Comparison of ENCODE assay signal across 13 cellular contexts in the genomic region with DNA sequence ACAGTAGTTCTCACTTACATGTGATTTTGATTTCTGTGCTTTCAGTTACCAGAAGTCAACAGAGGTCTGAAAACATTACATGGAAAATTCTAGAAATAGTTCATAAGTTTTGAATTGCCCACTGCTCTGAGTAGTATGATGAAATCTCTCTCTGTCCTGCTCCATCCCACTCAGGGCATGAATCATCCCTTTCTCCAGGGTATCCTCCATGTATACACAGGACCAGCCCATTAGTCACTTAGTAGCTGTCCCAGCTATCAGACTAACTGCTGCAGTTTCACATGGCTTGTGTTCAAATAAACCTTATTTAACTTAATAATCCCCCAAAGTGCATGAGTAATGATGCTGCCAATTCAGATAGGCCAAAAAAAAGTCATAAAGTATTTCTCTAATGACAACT. TPM values are rescaled to one million over a fixed set of nuclear protein-coding genes. Genes with fewer than 3 reads are reported as not detected.
DNase-seq lines count a peak whose midpoint lies in the region; ATAC-seq and TF ChIP-seq lines count a peak whose summit lies in the region.
"Had no signal": no experiment of that assay in that cellular context is flagged by ENCODE, and none has a peak within 500 bp of the region (broad histone marks: within the 10 kb centered on the region; RNA-seq: fewer than 3 reads in every experiment).

No MANE protein-coding gene starts in this region.

- no peak overlapping the region for H3K27ac Mint-ChIP-seq in CD8-positive, alpha-beta T cell
- H3K27ac Mint-ChIP-seq: nephron had no signal

- TF ChIP-seq CTCF in heart left ventricle (IDR thresholded peaks at IDR 0.05) (no peak), astrocyte of the spinal cord (IDR thresholded peaks at IDR 0.05; ENCODE audit: low read depth, low read length) (no peak), hepatocyte (IDR thresholded peaks at IDR 0.05; ENCODE audit: poor library complexity) (no peak)
- TF ChIP-seq CTCF in CD8-positive, alpha-beta T cell (IDR thresholded peaks at IDR 0.05), result no peak

- H3K27me3 Mint-ChIP-seq in CD8-positive, alpha-beta T cell (ENCODE audit: low read depth), result no peaks in the 10 kb centered on the region

- H3K4me1 ChIP-seq in heart left ventricle, result peaks cover 0 to 4% (median 0%) of the 10 kb centered on the region in 12 donors
- H3K4me1 ChIP-seq in hepatocyte (ENCODE audit: insufficient read depth), result no peaks in the 10 kb centered on the region
- no peaks in the 10 kb centered on the region for H3K4me1 ChIP-seq in CD8-positive, alpha-beta T cell (ENCODE audit: insufficient read depth, low read length)

- DNase-seq in heart left ventricle (no peak), cardiac septum (ENCODE audit: low spot score) (no peak), astrocyte of the spinal cord (ENCODE audit: low read depth, low spot score) (peak; percentile 88), hepatocyte (ENCODE audit: low spot score) (peak; percentile 21), NCI-H2196 treated with DMSO at 0.1 percent for 48 hours (lab: John Stamatoyannopoulos, UW; ENCODE audit: unreplicated experiment) (no peak), superior temporal gyrus (ENCODE audit: extremely low spot score) (no peak)
- no peak for DNase-seq in CD8-positive, alpha-beta T cell
- DNase-seq: activated T-cell treated with anti-CD3 and anti-CD28 coated beads, Interleukin-2, amount 50 U/mL, for 4 hours; C1 segment of cervical spinal cord had no signal

- H4K20me1 ChIP-seq in hepatocyte (ENCODE audit: insufficient read depth, poor library complexity, severe bottlenecking), result no peaks in the 10 kb centered on the region

- POLR2A ChIA-PET in CD8-positive, alpha-beta T cell (lab: Charles Lee), result no interaction called here

- intact Hi-C loops in heart left ventricle (cut with DNase I), result no loop called here
- intact Hi-C loops in cardiac septum (cut with DNase I), result no loop called here
- intact Hi-C loops in CD8-positive, alpha-beta T cell (cut with DNase I, micrococcal nuclease), result no loop called here

- H3K9me3 ChIP-seq in heart left ventricle, result no peaks in the 10 kb centered on the region
- H3K9me3 ChIP-seq in hepatocyte (ENCODE audit: low read depth), result no peaks in the 10 kb centered on the region
- no peaks in the 10 kb centered on the region for H3K9me3 ChIP-seq in CD8-positive, alpha-beta T cell (ENCODE audit: low read length)

- H3K4me1 Mint-ChIP-seq in CD8-positive, alpha-beta T cell (ENCODE audit: low read depth), result no peaks in the 10 kb centered on the region

- peaks cover 5% of the 10 kb centered on the region for H3K9me3 Mint-ChIP-seq in CD8-positive, alpha-beta T cell
- H3K9me3 Mint-ChIP-seq: nephron had no signal

- peak; percentile 51 to 100 (median 92) for ATAC-seq in heart left ventricle
- no peak for ATAC-seq in CD8-positive, alpha-beta T cell
- no peak for ATAC-seq in HG02623 (IDR thresholded peaks at IDR 0.05; ENCODE audit: unreplicated experiment)
- ATAC-seq: activated T-cell treated with anti-CD3 and anti-CD28 coated beads, Interleukin-2, amount 50 U/mL, for 4 hours had no signal

- CTCF ChIA-PET in CD8-positive, alpha-beta T cell (lab: Charles Lee), result no interaction called here

- no peak for TF ChIP-seq POLR2A in heart left ventricle (IDR thresholded peaks at IDR 0.05)

- in situ Hi-C loops in astrocyte of the spinal cord (cut with HindIII; ENCODE audit: low sequenced_read_pairs), result no loop called here

- no peaks in the 10 kb centered on the region for H3K79me2 ChIP-seq in hepatocyte

- no peaks in the 10 kb centered on the region for H3K27me3 ChIP-seq in heart left ventricle
- H3K27me3 ChIP-seq in hepatocyte, result no peaks in the 10 kb centered on the region
- no peaks in the 10 kb centered on the region for H3K27me3 ChIP-seq in CD8-positive, alpha-beta T cell (ENCODE audit: insufficient read depth, low read length)

- no peak overlapping the region for H3K4me3 Mint-ChIP-seq in CD8-positive, alpha-beta T cell
- H3K4me3 Mint-ChIP-seq: activated T-cell treated with anti-CD3 and anti-CD28 coated beads, Interleukin-2, amount 50 U/mL, for 4 hours; nephron had no signal

- H3K9me2 ChIP-seq in hepatocyte (replicated peaks; ENCODE audit: insufficient read depth), result no peaks in the 10 kb centered on the region

- H3K36me3 ChIP-seq in heart left ventricle (no peaks in the 10 kb centered on the region), hepatocyte (replicated peaks; ENCODE audit: insufficient read depth, low read depth) (no peaks in the 10 kb centered on the region)
- no peaks in the 10 kb centered on the region for H3K36me3 ChIP-seq in CD8-positive, alpha-beta T cell (ENCODE audit: insufficient read depth, low read length)

- no peak overlapping the region for H3K27ac ChIP-seq in heart left ventricle
- no peak overlapping the region for H3K27ac ChIP-seq in hepatocyte
- H3K27ac ChIP-seq in CD8-positive, alpha-beta T cell (ENCODE audit: low read depth, low read length), result no peak overlapping the region
- H3K27ac ChIP-seq: coronary artery, VCaP had no signal

- no peak overlapping the region for H2AFZ ChIP-seq in hepatocyte

- H3K4me2 ChIP-seq in hepatocyte, result no peak overlapping the region

- H3K36me3 Mint-ChIP-seq in CD8-positive, alpha-beta T cell, result no peaks in the 10 kb centered on the region

- H3K4me3 ChIP-seq in heart left ventricle (no peak overlapping the region), astrocyte of the spinal cord (ENCODE audit: low read depth, low read length) (no peak overlapping the region), hepatocyte (no peak overlapping the region)
- H3K4me3 ChIP-seq in CD8-positive, alpha-beta T cell (ENCODE audit: low read depth, low read length), result no peak overlapping the region
- H3K4me3 ChIP-seq: coronary artery had no signal

RNA-seq across cellular contexts. Expression of gene EPHA3, which starts 38.6 kb away (rescaled TPM):
- 1 to 10 TPM; 2.2 to 9.4 (median 4.4) TPM for total RNA-seq in heart left ventricle
- 1 to 10 TPM; 1.0 to 1.3 TPM for polyA plus RNA-seq in heart left ventricle
- total RNA-seq in cardiac septum, result 9.2 TPM
- 15.1 and 15.3 TPM in 2 replicates for total RNA-seq in hepatocyte
- polyA plus RNA-seq in hepatocyte, result 0.62 and 3.0 TPM in 2 replicates
- not detected for total RNA-seq in CD8-positive, alpha-beta T cell
- total RNA-seq: activated T-cell treated with anti-CD3 and anti-CD28 coated beads, Interleukin-2, amount 50 U/mL, for 4 hours had no signal

Comparison
In these comparisons a context has a peak if more than half of its experiments do, and no peak if none do; other contexts are left out.
1. ATAC-seq: peak in heart left ventricle (4 of 4); none in CD8-positive, alpha-beta T cell (single experiment) and HG02623 (single experiment).
2. DNase-seq: peak in astrocyte of the spinal cord (single experiment) and hepatocyte (single experiment); none in heart left ventricle (0 of 5), cardiac septum (single experiment), NCI-H2196 treated with DMSO at 0.1 percent for 48 hours (single experiment), superior temporal gyrus (single experiment) and CD8-positive, alpha-beta T cell (0 of 7).